In the genomic region with DNA sequence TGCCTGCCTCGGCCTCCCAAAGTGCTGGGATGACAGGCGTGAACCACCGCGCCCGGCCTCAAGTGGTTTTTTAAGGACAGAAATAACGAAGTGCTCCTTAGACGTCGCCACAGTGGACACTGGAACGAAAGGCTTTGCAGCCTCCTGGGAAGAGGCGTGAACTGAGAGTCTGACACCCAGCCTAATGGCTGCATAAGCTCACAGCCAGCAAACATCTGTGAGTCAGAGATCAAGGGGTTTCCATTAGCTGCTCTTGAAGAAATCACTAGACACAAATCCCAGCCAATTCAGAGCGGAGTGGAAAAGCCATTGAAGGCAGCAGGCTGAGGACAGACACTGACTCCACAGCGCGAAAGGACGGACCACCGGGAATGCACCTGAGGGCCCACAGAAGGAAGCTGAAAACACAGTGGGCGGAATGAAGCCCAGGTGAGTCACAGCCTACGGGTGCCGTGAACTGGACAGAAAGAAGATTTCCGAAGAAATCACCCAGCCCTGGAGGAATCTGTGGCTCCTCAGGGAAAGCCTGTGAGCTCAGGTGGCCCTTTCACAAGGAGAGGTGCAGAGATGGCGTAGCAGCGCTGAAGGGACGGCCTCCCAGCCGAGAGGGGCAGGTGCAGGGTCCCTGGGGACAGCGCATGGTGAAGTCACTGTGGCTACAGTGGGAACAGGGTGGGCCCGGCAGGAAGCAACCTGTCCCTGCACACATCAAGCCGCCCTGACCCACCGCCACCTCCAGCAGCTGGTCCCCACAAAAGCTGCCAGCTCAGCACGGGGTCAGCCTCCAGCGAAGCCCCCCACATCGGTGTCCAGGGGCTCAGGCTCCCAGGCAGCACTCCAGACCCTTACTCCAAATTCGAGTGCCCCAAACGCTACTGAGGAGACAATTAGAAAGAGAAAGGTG, we compare ENCODE assay signal across 1 cellular context.
TF ChIP-seq lines count a peak whose summit lies in the region.

No MANE protein-coding gene starts in this region.

TF ChIP-seq in GM12878, 131 proteins besides CTCF, POLR2A, EP300 and RAD21:
- no peak for TF ChIP-seq HSF1 (IDR thresholded peaks at IDR 0.05; ENCODE audit: low read depth, low read length)
- no peak for TF ChIP-seq ZNF384 (IDR thresholded peaks at IDR 0.05; ENCODE audit: borderline replicate concordance, low read depth, low read length)
- no peak for TF ChIP-seq TARDBP (IDR thresholded peaks at IDR 0.05; ENCODE audit: borderline replicate concordance)
- peak; percentile 65 for TF ChIP-seq MEF2B (IDR thresholded peaks at IDR 0.05; ENCODE audit: partially characterized antibody, poor library complexity, severe bottlenecking)
- TF ChIP-seq BHLHE40 (IDR thresholded peaks at IDR 0.05; ENCODE audit: borderline replicate concordance in 1 of 2, low read depth in 2 of 2, low read length in 1 of 2), result peak in 1 of 2 experiments; percentile 39; a peak in 1 of 4 replicates
- TF ChIP-seq, protein P1, sequence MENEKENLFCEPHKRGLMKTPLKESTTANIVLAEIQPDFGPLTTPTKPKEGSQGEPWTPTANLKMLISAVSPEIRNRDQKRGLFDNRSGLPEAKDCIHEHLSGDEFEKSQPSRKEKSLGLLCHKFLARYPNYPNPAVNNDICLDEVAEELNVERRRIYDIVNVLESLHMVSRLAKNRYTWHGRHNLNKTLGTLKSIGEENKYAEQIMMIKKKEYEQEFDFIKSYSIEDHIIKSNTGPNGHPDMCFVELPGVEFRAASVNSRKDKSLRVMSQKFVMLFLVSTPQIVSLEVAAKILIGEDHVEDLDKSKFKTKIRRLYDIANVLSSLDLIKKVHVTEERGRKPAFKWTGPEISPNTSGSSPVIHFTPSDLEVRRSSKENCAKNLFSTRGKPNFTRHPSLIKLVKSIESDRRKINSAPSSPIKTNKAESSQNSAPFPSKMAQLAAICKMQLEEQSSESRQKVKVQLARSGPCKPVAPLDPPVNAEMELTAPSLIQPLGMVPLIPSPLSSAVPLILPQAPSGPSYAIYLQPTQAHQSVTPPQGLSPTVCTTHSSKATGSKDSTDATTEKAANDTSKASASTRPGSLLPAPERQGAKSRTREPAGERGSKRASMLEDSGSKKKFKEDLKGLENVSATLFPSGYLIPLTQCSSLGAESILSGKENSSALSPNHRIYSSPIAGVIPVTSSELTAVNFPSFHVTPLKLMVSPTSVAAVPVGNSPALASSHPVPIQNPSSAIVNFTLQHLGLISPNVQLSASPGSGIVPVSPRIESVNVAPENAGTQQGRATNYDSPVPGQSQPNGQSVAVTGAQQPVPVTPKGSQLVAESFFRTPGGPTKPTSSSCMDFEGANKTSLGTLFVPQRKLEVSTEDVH (IDR thresholded peaks at IDR 0.05; ENCODE audit: low read depth, partially characterized antibody), result no peak
- TF ChIP-seq GABPA (IDR thresholded peaks at IDR 0.05; ENCODE audit: low read depth), result no peak
